ENCODE assay signal across 23 cellular contexts in the genomic region with DNA sequence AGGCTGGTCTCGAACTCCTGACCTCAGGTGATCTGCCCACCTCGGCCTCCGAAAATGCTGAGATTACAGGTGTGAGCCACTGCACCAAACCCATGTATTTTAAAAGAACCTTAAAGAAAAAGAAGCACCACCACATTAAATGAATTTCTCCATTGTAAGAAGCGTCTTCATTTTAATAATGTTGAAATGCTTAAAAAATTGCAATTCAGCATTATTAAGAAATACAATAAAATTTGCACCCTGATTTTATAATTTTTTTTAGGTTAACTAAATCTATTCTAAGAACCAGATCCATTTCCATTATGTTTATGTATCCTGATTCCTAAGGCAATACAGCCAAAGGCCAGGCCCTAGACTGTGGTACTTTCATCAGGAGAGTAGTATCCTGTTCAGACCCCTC.
DNase-seq lines count a peak whose midpoint lies in the region; ATAC-seq, FAIRE-seq and TF ChIP-seq lines count a peak whose summit lies in the region.
"Had no signal": no experiment of that assay in that cellular context is flagged by ENCODE, and none has a peak within 500 bp of the region (broad histone marks: within the 10 kb centered on the region; RNA-seq: fewer than 3 reads in every experiment).

No MANE protein-coding gene starts in this region.

- H2AFZ ChIP-seq in IMR-90 (replicated peaks; ENCODE audit: low read length, poor library complexity) (no peak overlapping the region), H1 (ENCODE audit: low read length) (no peak overlapping the region; the same call in 1 of the 2 replicates), HepG2 (ENCODE audit: low read length) (no peak overlapping the region)

- TF ChIP-seq POLR2A in IMR-90 (IDR thresholded peaks at IDR 0.05; ENCODE audit: low read depth, low read length) = no peak
- no peak for TF ChIP-seq POLR2A in H1 (IDR thresholded peaks at IDR 0.05; ENCODE audit: control extremely low read depth in 1 of 2, low read depth in 2 of 2, low read length in 2 of 2)
- TF ChIP-seq POLR2A in HepG2 (IDR thresholded peaks at IDR 0.05; ENCODE audit: insufficient read depth in 1 of 2, low read depth in 2 of 2, low read length in 2 of 2) = no peak
- TF ChIP-seq POLR2A in transverse colon (IDR thresholded peaks at IDR 0.05) = no peak

- H2AK5ac ChIP-seq in IMR-90 (ENCODE audit: low read depth, low read length) (no peak overlapping the region), H1 (ENCODE audit: low read depth, low read length) (no peak overlapping the region)

- FAIRE-seq in H1 (lab: Jason Lieb, UNC) (no peak), HepG2 (lab: Jason Lieb, UNC) (no peak)
- FAIRE-seq: A204.1, GM12878, GM19239 had no signal

- in situ Hi-C loops in IMR-90 (cut with MboI; ENCODE audit: low sequenced_read_pairs) = loop anchor here (25.0 kb wide), 1 partner anchor 915 kb away; no protein-coding TSS in a partner anchor
- in situ Hi-C loops in HepG2 (cut with HindIII; ENCODE audit: extremely low pct_ligation_motif_present, low pct_unique_long_range_greater_than_20kb) = no loop called here
- in situ Hi-C loops in transverse colon (cut with MboI; ENCODE audit: low pct_ligation_motif_present in 1 of 4, low pct_unique_long_range_greater_than_20kb in 1 of 4, low sequenced_read_pairs in 3 of 4) = no loop called here

- DNase-seq in IMR-90 = no peak
- no peak for DNase-seq in H1 (ENCODE audit: low read depth in 1 of 2, low spot score in 2 of 2)
- DNase-seq in HepG2 (ENCODE audit: low spot score) = no peak
- DNase-seq in transverse colon = no peak
- no peak for DNase-seq in NCI-H510A (lab: John Stamatoyannopoulos, UW)
- DNase-seq in activated CD8-positive, alpha-beta memory T cell treated with anti-CD3 and anti-CD28 coated beads, Interleukin-2, amount 50 U/mL, for 48 hours = no peak
- no peak for DNase-seq in NCI-H1436 treated with DMSO at 0.1 percent for 48 hours (lab: John Stamatoyannopoulos, UW)
- no peak for DNase-seq in NCI-H446 treated with DMSO at 0.1 percent for 48 hours (lab: John Stamatoyannopoulos, UW)
- DNase-seq: AML-193; CD4-positive, alpha-beta T cell; DMS 273 treated with DMSO at 0.1 percent for 48 hours; DMS53; DND-41; EL; GOT3; H9; Kasumi-1; KG1 had no signal

- peaks cover 10% of the 10 kb centered on the region for H3K4me1 ChIP-seq in IMR-90 (ENCODE audit: control insufficient read depth, insufficient read depth, low read length)
- H3K4me1 ChIP-seq in H1 (replicated peaks in 1 of 4; ENCODE audit: control insufficient read depth in 3 of 4, insufficient read depth in 4 of 4, low read length in 3 of 4) = no peaks in the 10 kb centered on the region
- H3K4me1 ChIP-seq in HepG2 (ENCODE audit: insufficient read depth, low read length) = peaks cover 65% of the 10 kb centered on the region
- H3K4me1 ChIP-seq in transverse colon = peaks cover 0 to 52% (median 7%) of the 10 kb centered on the region in 4 donors

- H4K20me1 ChIP-seq in IMR-90 (ENCODE audit: insufficient read depth, low read length) = no peaks in the 10 kb centered on the region
- H4K20me1 ChIP-seq in H1 (replicated peaks in 1 of 2; ENCODE audit: control insufficient read depth in 1 of 2, insufficient read depth in 2 of 2, low read length in 2 of 2) = no peaks in the 10 kb centered on the region
- H4K20me1 ChIP-seq in HepG2 (ENCODE audit: insufficient read depth, low read length) = no peaks in the 10 kb centered on the region

- H3K9me3 ChIP-seq in IMR-90 (ENCODE audit: control insufficient read depth, insufficient read depth, low read length) (peaks cover 2% of the 10 kb centered on the region; the same call in 1 of the 2 replicates), H1 (ENCODE audit: insufficient read depth in 2 of 2, low read depth in 1 of 2, low read length in 1 of 2) (no peaks in the 10 kb centered on the region), HepG2 (ENCODE audit: low read length) (no peaks in the 10 kb centered on the region), transverse colon (no peaks in the 10 kb centered on the region)

- H3K9ac ChIP-seq in IMR-90 (ENCODE audit: low read depth, low read length) (no peak overlapping the region), H1 (replicated peaks in 1 of 4; ENCODE audit: extremely low read depth in 1 of 4, low read depth in 3 of 4, low read length in 3 of 4) (no peak overlapping the region), HepG2 (ENCODE audit: insufficient read depth, low read depth, low read length) (peak overlapping the region; percentile 49; the same call in 1 of the 2 replicates)

- no peak overlapping the region for H2BK12ac ChIP-seq in H1 (ENCODE audit: low read depth, low read length)

- H4K91ac ChIP-seq in IMR-90 (ENCODE audit: insufficient read depth, low read depth, low read length) (0 out of 2 replicates have a peak overlapping the region, but pooled peaks have one; percentile 26), H1 (replicated peaks; ENCODE audit: insufficient read length, low read length) (no peak overlapping the region)

- TF ChIP-seq EP300 in H1 (IDR thresholded peaks at IDR 0.05; ENCODE audit: borderline replicate concordance in 1 of 2, low read depth in 2 of 2, low read length in 2 of 2) = no peak
- no peak for TF ChIP-seq EP300 in HepG2 (IDR thresholded peaks at IDR 0.05; ENCODE audit: low read depth in 2 of 2, low read length in 2 of 2)
- TF ChIP-seq EP300 in HepG2 (CRISPR knock-in tag; IDR thresholded peaks at IDR 0.05; ENCODE audit: borderline replicate concordance) = no peak
- no peak for TF ChIP-seq EP300 in transverse colon (IDR thresholded peaks at IDR 0.05; ENCODE audit: low read depth)

- ATAC-seq in IMR-90 (ENCODE audit: low read depth) = no peak
- no peak; the same call in 2 of the 3 replicates for ATAC-seq in HepG2
- ATAC-seq: GM12878 had no signal

- H3K4me3 ChIP-seq in IMR-90 (ENCODE audit: insufficient read depth, low read depth, low read length) (no peak overlapping the region), H1 (ENCODE audit: extremely low read depth in 1 of 4, insufficient read depth in 2 of 4, low read depth in 3 of 4, low read length in 4 of 4) (no peak overlapping the region), HepG2 (replicated peaks in 1 of 3; ENCODE audit: insufficient read depth in 1 of 3, low read depth in 2 of 3, low read length in 3 of 3) (no peak overlapping the region), transverse colon (no peak overlapping the region)
- H3K4me3 ChIP-seq: GM12878 had no signal

- peaks cover 23% of the 10 kb centered on the region for H3K27me3 ChIP-seq in IMR-90 (ENCODE audit: control insufficient read depth, insufficient read depth, low read length)
- peaks cover 0 to 1% (median 0%) of the 10 kb centered on the region in 4 experiments; a peak in 1 of 7 replicates for H3K27me3 ChIP-seq in H1 (replicated peaks in 1 of 4; ENCODE audit: control insufficient read depth in 3 of 4, extremely low read depth in 1 of 4, insufficient read depth in 3 of 4, low read length in 3 of 4)
- H3K27me3 ChIP-seq in HepG2 (ENCODE audit: control insufficient read depth in 1 of 2, insufficient read depth in 2 of 2, low read length in 2 of 2) = no peaks in the 10 kb centered on the region
- H3K27me3 ChIP-seq in transverse colon = no peaks in the 10 kb centered on the region

- H2BK15ac ChIP-seq in IMR-90 (ENCODE audit: low read depth, low read length) (peak overlapping the region; percentile 29; the same call in 2 of the 3 replicates), H1 (ENCODE audit: low read length) (no peak overlapping the region)

- H2AK9ac ChIP-seq in IMR-90 (replicated peaks; ENCODE audit: low read depth, low read length, poor library complexity) = no peak overlapping the region

- H3K23me2 ChIP-seq in H1 (ENCODE audit: low read depth, low read length) = no peaks in the 10 kb centered on the region

- H3K56ac ChIP-seq in IMR-90 (ENCODE audit: extremely low read depth, insufficient read depth, low read length) (no peak overlapping the region), H1 (replicated peaks; ENCODE audit: insufficient read length, low read depth, low read length) (no peak overlapping the region)

- peak overlapping the region; percentile 57 for H2BK20ac ChIP-seq in IMR-90 (ENCODE audit: low read depth, low read length)
- H2BK20ac ChIP-seq in H1 (ENCODE audit: low read length) = no peak overlapping the region

- H3K27ac ChIP-seq in IMR-90 (ENCODE audit: insufficient read depth, low read length) (no peak overlapping the region), H1 (ENCODE audit: low read depth, low read length) (no peak overlapping the region), HepG2 (ENCODE audit: extremely low read length, insufficient read depth, low read length) (peak overlapping the region; percentile 30), transverse colon (peak overlapping the region in 3 of 4 donors; percentile 13 to 50 (median 15))
- H3K27ac ChIP-seq: C4-2B, HL-60 had no signal

- H2BK5ac ChIP-seq in IMR-90 (ENCODE audit: low read depth, low read length, poor library complexity, severe bottlenecking) (no peak overlapping the region), H1 (ENCODE audit: low read depth, low read length) (no peak overlapping the region)

- TF ChIP-seq RAD21 in IMR-90 (IDR thresholded peaks at IDR 0.05; ENCODE audit: low read length) (no peak), H1 (IDR thresholded peaks at IDR 0.05 in 1 of 2, conservative IDR thresholded peaks at IDR 0.05 in 1 of 2; ENCODE audit: low read depth in 2 of 2, low read length in 2 of 2) (no peak), HepG2 (CRISPR knock-in tag; IDR thresholded peaks at IDR 0.05) (no peak)

- H3K4ac ChIP-seq in IMR-90 (ENCODE audit: low read depth, low read length) (no peak overlapping the region), H1 (replicated peaks; ENCODE audit: insufficient read length, low read depth, low read length) (no peak overlapping the region)

- POLR2A ChIA-PET in IMR-90 (lab: Charles Lee; ENCODE audit: unreplicated experiment) = no interaction called here
- POLR2A ChIA-PET in H1 (lab: Charles Lee; ENCODE audit: partially characterized antibody) = no interaction called here
- POLR2A ChIA-PET in HepG2 (lab: Yijun Ruan, JAX) = no interaction called here

- WGBS in IMR-90 (ENCODE audit: extremely low coverage in 2 of 2, insufficient read length in 1 of 2), 2 experiments = no CpG with 5 or more reads among the region's 4 CpGs
- WGBS in H1 (ENCODE audit: extremely low coverage in 1 of 2, insufficient coverage in 1 of 2, insufficient read length in 1 of 2, insufficient replicate concordance in 2 of 2, low coverage in 1 of 2, low lambda C conversion rate in 2 of 2, missing lambda C conversion rate in 1 of 2), 2 experiments = 86% methylated on average over 4 of the region's 4 CpGs; no CpG with 5 or more reads in 1 of the 2 experiments
- WGBS in HepG2 (ENCODE audit: low lambda C conversion rate) = 96% methylated on average over 4 of the region's 4 CpGs
- whole genome bisulfite sequencing in transverse colon (ENCODE audit: low coverage in 1 of 2), 2 donors = 92 to 94% methylated on average over 2 to 4 of the region's 4 CpGs

- CTCF ChIA-PET in IMR-90 (lab: Yijun Ruan, JAX) = no interaction called here
- CTCF ChIA-PET in H1 (lab: Charles Lee; ENCODE audit: partially characterized antibody) = interaction anchor here (1.5 kb wide), 1 partner anchor 9 kb away, joined by 4 read pairs; no protein-coding TSS in a partner anchor
- CTCF ChIA-PET in HepG2 (lab: Yijun Ruan, JAX; ENCODE audit: low intra/inter-chr PET ratio, low total read pairs) = no interaction called here

- H3K18ac ChIP-seq in IMR-90 (ENCODE audit: low read depth, low read length) (peak overlapping the region; percentile 77), H1 (ENCODE audit: extremely low read depth, low read length) (no peak overlapping the region)

- intact Hi-C loops in IMR-90 (cut with micrococcal nuclease) = no loop called here
- intact Hi-C loops in HepG2 (cut with micrococcal nuclease; ENCODE audit: unreplicated experiment) = no loop called here
- intact Hi-C loops in transverse colon (cut with DNase I; ENCODE audit: low total_unique reads) = no loop called here

- H3K36me3 ChIP-seq in IMR-90 (ENCODE audit: control insufficient read depth, insufficient read depth, low read length) (no peaks in the 10 kb centered on the region), H1 (ENCODE audit: control insufficient read depth in 2 of 4, insufficient read depth in 4 of 4, low read length in 3 of 4) (no peaks in the 10 kb centered on the region), HepG2 (replicated peaks in 1 of 2; ENCODE audit: control insufficient read depth in 1 of 2, insufficient read depth in 2 of 2, low read length in 2 of 2) (no peaks in the 10 kb centered on the region), transverse colon (no peaks in the 10 kb centered on the region)

- no peak overlapping the region for H3K14ac ChIP-seq in IMR-90 (replicated peaks; ENCODE audit: low read depth, low read length)
- no peak overlapping the region for H3K14ac ChIP-seq in H1 (ENCODE audit: insufficient read length)

- no peak overlapping the region for H4K8ac ChIP-seq in IMR-90 (ENCODE audit: low read depth in 2 of 2, low read length in 2 of 2)
- H4K8ac ChIP-seq in H1 (ENCODE audit: extremely low read depth, insufficient read depth, low read length) = no peak overlapping the region

- no peaks in the 10 kb centered on the region for H3K79me1 ChIP-seq in IMR-90 (ENCODE audit: low read depth in 1 of 2, low read length in 2 of 2)
- H3K79me1 ChIP-seq in H1 (ENCODE audit: low read depth, low read length) = no peaks in the 10 kb centered on the region

- H3K23ac ChIP-seq in IMR-90 (ENCODE audit: low read depth, low read length) (no peak overlapping the region), H1 (ENCODE audit: insufficient read length) (no peak overlapping the region)

- H3K9me1 ChIP-seq in IMR-90 (ENCODE audit: insufficient read depth, low read length) = no peaks in the 10 kb centered on the region

- TF ChIP-seq CTCF in IMR-90 (conservative IDR thresholded peaks at IDR 0.05; ENCODE audit: low read depth, low read length) = no peak
- TF ChIP-seq CTCF in H1 (IDR thresholded peaks at IDR 0.05; ENCODE audit: control extremely low read depth in 1 of 3, insufficient read depth in 1 of 3, low read depth in 1 of 3, low read length in 3 of 3) = no peak
- no peak for TF ChIP-seq CTCF in HepG2 (CRISPR knock-in tag; IDR thresholded peaks at IDR 0.05)
- no peak for TF ChIP-seq CTCF in transverse colon (IDR thresholded peaks at IDR 0.05)

- H2BK120ac ChIP-seq in IMR-90 (ENCODE audit: low read depth, low read length) (no peak overlapping the region), H1 (replicated peaks; ENCODE audit: low read depth, low read length) (no peak overlapping the region)

- H3K4me2 ChIP-seq in IMR-90 (ENCODE audit: low read depth, low read length) = no peak overlapping the region
- no peak overlapping the region for H3K4me2 ChIP-seq in H1 (ENCODE audit: insufficient read depth in 1 of 2, low read depth in 2 of 2, low read length in 2 of 2)
- no peak overlapping the region for H3K4me2 ChIP-seq in HepG2 (ENCODE audit: low read depth, low read length)

- dilution Hi-C loops in IMR-90 (cut with HindIII; ENCODE audit: low sequenced_read_pairs, unreplicated experiment) = no loop called here

- H3K79me2 ChIP-seq in H1 (ENCODE audit: control insufficient read depth in 1 of 2, insufficient read depth in 2 of 2, low read length in 2 of 2) (no peaks in the 10 kb centered on the region), HepG2 (ENCODE audit: insufficient read depth, low read length) (no peaks in the 10 kb centered on the region)

- BruUV-seq in IMR-90 (replicated peaks; lab: Mats Ljungman, UMichigan) (no TSS peak), HepG2 (replicated peaks; lab: Mats Ljungman, UMichigan) (no TSS peak)

- peak overlapping the region; percentile 34 for H4K5ac ChIP-seq in IMR-90 (ENCODE audit: low read depth, low read length)
- H4K5ac ChIP-seq in H1 (ENCODE audit: insufficient read length, low read depth, low read length) = no peak overlapping the region

Comparison
In these comparisons a context has a peak if more than half of its experiments do, and no peak if none do; other contexts are left out.
1. H3K27ac ChIP-seq: peak in HepG2 (single experiment) and transverse colon (3 of 4); none in IMR-90 (single experiment) and H1 (single experiment).